35 cellular contexts compared by ENCODE assay signal in the genomic region with DNA sequence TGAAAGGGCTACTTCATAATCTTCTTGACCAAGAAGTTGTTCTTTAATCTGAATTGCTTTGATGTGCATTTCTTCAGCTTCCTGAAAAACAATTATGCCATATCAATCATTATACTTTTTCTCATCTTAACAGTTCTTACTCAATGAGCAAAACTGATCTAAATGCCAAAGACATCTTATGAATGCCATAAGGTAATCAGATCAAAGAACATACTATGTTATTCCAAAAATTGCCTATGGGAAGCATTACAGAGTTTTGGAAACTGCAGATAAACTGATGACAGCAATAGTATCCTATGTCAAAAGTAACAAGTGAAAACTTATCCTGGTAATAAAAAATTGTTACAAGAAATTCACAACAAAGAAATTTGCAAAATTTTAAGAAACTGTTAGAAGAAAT. TPM values are rescaled to one million over a fixed set of nuclear protein-coding genes. Genes with fewer than 3 reads are reported as not detected.
"Had no signal": no experiment of that assay in that cellular context is flagged by ENCODE, and none has a peak within 500 bp of the region (broad histone marks: within the 10 kb centered on the region; RNA-seq: fewer than 3 reads in every experiment).

No MANE protein-coding gene starts in this region.

- DNase-seq: activated B cell treated with CpG ODN at 0.5 μM for 24 hours; activated CD4-positive, alpha-beta memory T cell treated with anti-CD3 and anti-CD28 coated beads, Interleukin-2, amount 10 ng/mL, durations not matched to agents 7 days and 5 days; activated CD4-positive, alpha-beta T cell treated with anti-CD3 and anti-CD28 coated beads for 48 hours; activated CD4-positive, alpha-beta T cell treated with anti-CD3 and anti-CD28 coated beads, Interleukin-2, amount 10 ng/mL, durations not matched to agents 7 days and 5 days; activated CD4-positive, alpha-beta T cell treated with anti-CD3 and anti-CD28 coated beads, Interleukin-2, amount 50 U/mL, for 48 hours; activated CD4-positive, CD25-positive, alpha-beta regulatory T cell treated with anti-CD3 and anti-CD28 coated beads, Interleukin-2, amount 50 U/mL, for 72 hours; activated CD8-positive, alpha-beta memory T cell treated with anti-CD3 and anti-CD28 coated beads for 24 hours; activated CD8-positive, alpha-beta memory T cell treated with anti-CD3 and anti-CD28 coated beads, Interleukin-2, amount 10 ng/mL, durations not matched to agents 7 days and 5 days; activated CD8-positive, alpha-beta memory T cell treated with anti-CD3 and anti-CD28 coated beads, Interleukin-2, amount 50 U/mL, for 48 hours; activated CD8-positive, alpha-beta T cell treated with anti-CD3 and anti-CD28 coated beads, Interleukin-2, amount 10 ng/mL, durations not matched to agents 7 days and 5 days; activated effector memory CD4-positive, alpha-beta T cell treated with Interleukin-2 at 50 U/mL for 16 hours; activated gamma-delta T cell; activated naive CD4-positive, alpha-beta T cell treated with anti-CD3 and anti-CD28 coated beads, Interleukin-2, amount 10 ng/mL, durations not matched to agents 7 days and 5 days; activated naive CD4-positive, alpha-beta T cell treated with Interleukin-2 at 50 U/mL for 16 hours; activated naive CD8-positive, alpha-beta T cell treated with anti-CD3 and anti-CD28 coated beads, Interleukin-2, amount 10 ng/mL, durations not matched to agents 7 days and 5 days; activated naive CD8-positive, alpha-beta T cell treated with anti-CD3 and anti-CD28 coated beads, Interleukin-2, amount 50 U/mL, for 24 hours; activated T-cell treated with anti-CD3 and anti-CD28 coated beads, Interleukin-2, amount 50 U/mL, for 24 hours; activated T-cell treated with anti-CD3 and anti-CD28 coated beads, Interleukin-2, amount 50 U/mL, for 48 hours; amygdala; anterior cingulate cortex; central memory CD4-positive, alpha-beta T cell; T-helper 1 cell; T-helper 2 cell; T-helper 9 cell had no signal

- FAIRE-seq: bronchial epithelial cell, TTC549 had no signal

- ATAC-seq: activated CD8-positive, alpha-beta memory T cell treated with anti-CD3 and anti-CD28 coated beads, Interleukin-2, amount 10 ng/mL, durations not matched to agents 7 days and 5 days; activated CD8-positive, alpha-beta T cell treated with anti-CD3 and anti-CD28 coated beads, Interleukin-2, amount 10 ng/mL, durations not matched to agents 7 days and 5 days; activated naive CD8-positive, alpha-beta T cell treated with anti-CD3 and anti-CD28 coated beads, Interleukin-2, amount 50 U/mL, for 24 hours had no signal

- H3K27me3 ChIP-seq: ascending aorta, cardiac muscle cell had no signal

- H3K9me3 Mint-ChIP-seq: activated B cell treated with CpG ODN at 0.5 μM for 24 hours; activated CD4-positive, alpha-beta T cell treated with anti-CD3 and anti-CD28 coated beads, Interleukin-2, amount 10 ng/mL, durations not matched to agents 7 days and 5 days; activated naive CD4-positive, alpha-beta T cell treated with anti-CD3 and anti-CD28 coated beads, Interleukin-2, amount 10 ng/mL, durations not matched to agents 7 days and 5 days; activated naive CD4-positive, alpha-beta T cell treated with anti-CD3 and anti-CD28 coated beads, Interleukin-2, amount 50 U/mL, for 24 hours; activated naive CD8-positive, alpha-beta T cell treated with anti-CD3 and anti-CD28 coated beads, Interleukin-2, amount 10 ng/mL, durations not matched to agents 7 days and 5 days; activated naive CD8-positive, alpha-beta T cell treated with anti-CD3 and anti-CD28 coated beads, Interleukin-2, amount 50 U/mL, for 24 hours; activated T-cell treated with anti-CD3 and anti-CD28 coated beads, Interleukin-2, amount 50 U/mL, for 24 hours; T-helper 1 cell treated with Interleukin-12 subunit alpha and Interleukin-12 subunit beta and Interleukin-4 antibody, amounts not matched to agents 30 μg/mL and 1 μg/mL, for 36 hours had no signal

- H3K4me3 Mint-ChIP-seq: activated B cell treated with CpG ODN at 0.5 μM for 24 hours; activated CD4-positive, alpha-beta memory T cell treated with anti-CD3 and anti-CD28 coated beads, Interleukin-2, amount 10 ng/mL, durations not matched to agents 7 days and 5 days; activated CD4-positive, alpha-beta T cell treated with anti-CD3 and anti-CD28 coated beads, Interleukin-2, amount 10 ng/mL, durations not matched to agents 7 days and 5 days; activated CD8-positive, alpha-beta memory T cell treated with anti-CD3 and anti-CD28 coated beads, Interleukin-2, amount 10 ng/mL, durations not matched to agents 7 days and 5 days; activated CD8-positive, alpha-beta T cell treated with anti-CD3 and anti-CD28 coated beads, Interleukin-2, amount 10 ng/mL, durations not matched to agents 7 days and 5 days; activated naive CD4-positive, alpha-beta T cell treated with anti-CD3 and anti-CD28 coated beads, Interleukin-2, amount 10 ng/mL, durations not matched to agents 7 days and 5 days; activated naive CD4-positive, alpha-beta T cell treated with anti-CD3 and anti-CD28 coated beads, Interleukin-2, amount 50 U/mL, for 24 hours; activated naive CD8-positive, alpha-beta T cell; activated naive CD8-positive, alpha-beta T cell treated with anti-CD3 and anti-CD28 coated beads, Interleukin-2, amount 10 ng/mL, durations not matched to agents 7 days and 5 days; activated naive CD8-positive, alpha-beta T cell treated with anti-CD3 and anti-CD28 coated beads, Interleukin-2, amount 50 U/mL, for 24 hours; activated T-cell treated with anti-CD3 and anti-CD28 coated beads, Interleukin-2, amount 50 U/mL, for 24 hours; brain; T-helper 1 cell treated with Interleukin-12 subunit alpha and Interleukin-12 subunit beta and Interleukin-4 antibody, amounts not matched to agents 30 μg/mL and 1 μg/mL, for 36 hours; T-helper 2 cell treated with Interferon-gamma antibody and Interleukin-4, amounts not matched to agents 5 μg/mL and 100 μg/mL, for 36 hours had no signal

- H3K27me3 Mint-ChIP-seq: activated B cell treated with CpG ODN at 0.5 μM for 24 hours; activated CD4-positive, alpha-beta memory T cell treated with anti-CD3 and anti-CD28 coated beads, Interleukin-2, amount 10 ng/mL, durations not matched to agents 7 days and 5 days; activated CD4-positive, alpha-beta T cell treated with anti-CD3 and anti-CD28 coated beads, Interleukin-2, amount 10 ng/mL, durations not matched to agents 7 days and 5 days; activated CD8-positive, alpha-beta memory T cell treated with anti-CD3 and anti-CD28 coated beads, Interleukin-2, amount 10 ng/mL, durations not matched to agents 7 days and 5 days; activated naive CD4-positive, alpha-beta T cell treated with anti-CD3 and anti-CD28 coated beads, Interleukin-2, amount 10 ng/mL, durations not matched to agents 7 days and 5 days; activated naive CD4-positive, alpha-beta T cell treated with anti-CD3 and anti-CD28 coated beads, Interleukin-2, amount 50 U/mL, for 24 hours; activated naive CD8-positive, alpha-beta T cell; activated naive CD8-positive, alpha-beta T cell treated with anti-CD3 and anti-CD28 coated beads, Interleukin-2, amount 10 ng/mL, durations not matched to agents 7 days and 5 days; activated naive CD8-positive, alpha-beta T cell treated with anti-CD3 and anti-CD28 coated beads, Interleukin-2, amount 50 U/mL, for 24 hours; activated T-cell treated with anti-CD3 and anti-CD28 coated beads, Interleukin-2, amount 50 U/mL, for 24 hours; brain had no signal

- H3K4me1 Mint-ChIP-seq: activated B cell treated with CpG ODN at 0.5 μM for 24 hours; activated CD4-positive, alpha-beta memory T cell treated with anti-CD3 and anti-CD28 coated beads, Interleukin-2, amount 10 ng/mL, durations not matched to agents 7 days and 5 days; activated CD4-positive, alpha-beta T cell treated with anti-CD3 and anti-CD28 coated beads, Interleukin-2, amount 10 ng/mL, durations not matched to agents 7 days and 5 days; activated CD8-positive, alpha-beta memory T cell treated with anti-CD3 and anti-CD28 coated beads, Interleukin-2, amount 10 ng/mL, durations not matched to agents 7 days and 5 days; activated naive CD4-positive, alpha-beta T cell treated with anti-CD3 and anti-CD28 coated beads, Interleukin-2, amount 10 ng/mL, durations not matched to agents 7 days and 5 days; activated naive CD4-positive, alpha-beta T cell treated with anti-CD3 and anti-CD28 coated beads, Interleukin-2, amount 50 U/mL, for 24 hours; activated naive CD8-positive, alpha-beta T cell treated with anti-CD3 and anti-CD28 coated beads, Interleukin-2, amount 10 ng/mL, durations not matched to agents 7 days and 5 days; activated naive CD8-positive, alpha-beta T cell treated with anti-CD3 and anti-CD28 coated beads, Interleukin-2, amount 50 U/mL, for 24 hours; brain had no signal

- H3K27ac ChIP-seq: ascending aorta, cardiac muscle cell, VCaP had no signal

- H3K4me1 ChIP-seq: ascending aorta had no signal

- H3K4me3 ChIP-seq: ascending aorta, cardiac muscle cell had no signal

- H3K27ac Mint-ChIP-seq: activated B cell treated with CpG ODN at 0.5 μM for 24 hours; activated CD4-positive, alpha-beta memory T cell treated with anti-CD3 and anti-CD28 coated beads, Interleukin-2, amount 10 ng/mL, durations not matched to agents 7 days and 5 days; activated CD4-positive, alpha-beta T cell treated with anti-CD3 and anti-CD28 coated beads, Interleukin-2, amount 10 ng/mL, durations not matched to agents 7 days and 5 days; activated CD8-positive, alpha-beta memory T cell treated with anti-CD3 and anti-CD28 coated beads, Interleukin-2, amount 10 ng/mL, durations not matched to agents 7 days and 5 days; activated CD8-positive, alpha-beta T cell treated with anti-CD3 and anti-CD28 coated beads, Interleukin-2, amount 10 ng/mL, durations not matched to agents 7 days and 5 days; activated naive CD4-positive, alpha-beta T cell treated with anti-CD3 and anti-CD28 coated beads, Interleukin-2, amount 10 ng/mL, durations not matched to agents 7 days and 5 days; activated naive CD4-positive, alpha-beta T cell treated with anti-CD3 and anti-CD28 coated beads, Interleukin-2, amount 50 U/mL, for 24 hours; activated naive CD8-positive, alpha-beta T cell; activated naive CD8-positive, alpha-beta T cell treated with anti-CD3 and anti-CD28 coated beads, Interleukin-2, amount 10 ng/mL, durations not matched to agents 7 days and 5 days; activated naive CD8-positive, alpha-beta T cell treated with anti-CD3 and anti-CD28 coated beads, Interleukin-2, amount 50 U/mL, for 24 hours; activated T-cell treated with anti-CD3 and anti-CD28 coated beads, Interleukin-2, amount 50 U/mL, for 24 hours; activated T-helper 2 cell treated with anti-CD3 and anti-CD28 coated beads, Interferon-gamma antibody, Interleukin-2, Interleukin-4, amounts not matched to agents 10 μg/mL and 5 μg/mL and 100 μg/mL, durations not matched to agents 14 hours and 24 hours and 36 hours; brain; T-helper 1 cell treated with Interleukin-12 subunit alpha and Interleukin-12 subunit beta and Interleukin-4 antibody, amounts not matched to agents 30 μg/mL and 1 μg/mL, for 36 hours; T-helper 2 cell treated with Interferon-gamma antibody and Interleukin-4, amounts not matched to agents 5 μg/mL and 100 μg/mL, for 36 hours had no signal

- H3K9me3 ChIP-seq: ascending aorta had no signal

RNA-seq across cellular contexts. Expression of a gene that starts 29.7 kb away (rescaled TPM):
- total RNA-seq: activated CD4-positive, alpha-beta memory T cell treated with anti-CD3 and anti-CD28 coated beads, Interleukin-2, amount 10 ng/mL, durations not matched to agents 7 days and 5 days; activated CD4-positive, alpha-beta T cell treated with anti-CD3 and anti-CD28 coated beads, Interleukin-2, amount 10 ng/mL, durations not matched to agents 7 days and 5 days; activated CD8-positive, alpha-beta memory T cell treated with anti-CD3 and anti-CD28 coated beads, Interleukin-2, amount 10 ng/mL, durations not matched to agents 7 days and 5 days; activated CD8-positive, alpha-beta T cell treated with anti-CD3 and anti-CD28 coated beads, Interleukin-2, amount 10 ng/mL, durations not matched to agents 7 days and 5 days; activated naive CD8-positive, alpha-beta T cell treated with anti-CD3 and anti-CD28 coated beads, Interleukin-2, amount 10 ng/mL, durations not matched to agents 7 days and 5 days; ascending aorta; bronchial epithelial cell; cardiac muscle cell had no signal
- polyA plus RNA-seq: cardiac muscle cell had no signal
